Comparison of ENCODE assay signal across 9 cellular contexts in the genomic region with DNA sequence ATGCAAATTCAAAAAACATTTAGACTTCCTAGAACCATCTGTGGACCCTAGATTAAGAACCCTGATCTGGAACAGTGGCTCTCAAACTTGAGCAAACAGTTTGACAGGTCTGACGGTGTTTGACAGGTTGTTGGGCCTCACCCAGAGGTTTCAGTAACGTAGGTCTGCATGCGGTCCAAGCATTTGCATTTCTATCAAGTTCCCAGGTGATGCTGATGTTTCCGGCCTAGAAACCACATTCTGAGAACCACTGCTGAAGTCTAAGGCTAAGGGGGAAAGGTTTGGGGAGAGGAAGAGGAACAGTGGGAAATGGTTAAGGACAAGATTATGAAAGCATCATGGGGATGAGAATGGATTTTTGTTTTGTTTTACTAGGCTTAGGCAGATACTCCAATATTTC. TPM values are rescaled to one million over a fixed set of nuclear protein-coding genes. Genes with fewer than 3 reads are reported as not detected.
DNase-seq lines count a peak whose midpoint lies in the region; ATAC-seq and TF ChIP-seq lines count a peak whose summit lies in the region.
"Had no signal": no experiment of that assay in that cellular context is flagged by ENCODE, and none has a peak within 500 bp of the region (broad histone marks: within the 10 kb centered on the region; RNA-seq: fewer than 3 reads in every experiment).

No MANE protein-coding gene starts in this region.

- H3K36me3 Mint-ChIP-seq in CD8-positive, alpha-beta T cell, result peaks cover 67% of the 10 kb centered on the region
- peaks cover 32% of the 10 kb centered on the region for H3K36me3 Mint-ChIP-seq in activated T-helper 1 cell treated with anti-CD3 and anti-CD28 coated beads, Interleukin-12 subunit alpha, Interleukin-12 subunit beta, Interleukin-2, Interleukin-4 antibody, amounts not matched to agents 30 ng/mL and 10 ng/mL and 1 ng/mL, durations not matched to agents 14 hours and 24 hours and 36 hours (ENCODE audit: low read depth)

- H3K4me3 ChIP-seq in CD8-positive, alpha-beta T cell (ENCODE audit: low read depth, low read length), result no peak overlapping the region

- intact Hi-C loops in CD8-positive, alpha-beta T cell (cut with DNase I, micrococcal nuclease), result loop anchor here (1.0 to 5.0 kb wide), 3 partner anchors 18 to 242 kb away; no protein-coding TSS in a partner anchor
- intact Hi-C loops in activated T-helper 1 cell treated with anti-CD3 and anti-CD28 coated beads, Interleukin-12 subunit alpha, Interleukin-12 subunit beta, Interleukin-2, Interleukin-4 antibody, amounts not matched to agents 30 ng/mL and 10 ng/mL and 1 ng/mL, durations not matched to agents 14 hours and 24 hours and 36 hours (cut with micrococcal nuclease), result loop anchor here (2.0 kb wide), 2 partner anchors 20 to 48 kb away; a partner anchor contains a TSS
- intact Hi-C loops in cardiac septum (cut with DNase I), result loop anchor here (1.0 to 5.0 kb wide), 3 partner anchors 200 to 377 kb away; no protein-coding TSS in a partner anchor

- H3K9me3 Mint-ChIP-seq in CD8-positive, alpha-beta T cell, result no peaks in the 10 kb centered on the region
- no peaks in the 10 kb centered on the region for H3K9me3 Mint-ChIP-seq in activated T-helper 1 cell treated with anti-CD3 and anti-CD28 coated beads, Interleukin-12 subunit alpha, Interleukin-12 subunit beta, Interleukin-2, Interleukin-4 antibody, amounts not matched to agents 30 ng/mL and 10 ng/mL and 1 ng/mL, durations not matched to agents 14 hours and 24 hours and 36 hours

- no peaks in the 10 kb centered on the region for H3K9me3 ChIP-seq in CD8-positive, alpha-beta T cell (ENCODE audit: low read length)

- peaks cover 58% of the 10 kb centered on the region for H3K4me1 Mint-ChIP-seq in CD8-positive, alpha-beta T cell (ENCODE audit: low read depth)
- H3K4me1 Mint-ChIP-seq in activated T-helper 1 cell treated with anti-CD3 and anti-CD28 coated beads, Interleukin-12 subunit alpha, Interleukin-12 subunit beta, Interleukin-2, Interleukin-4 antibody, amounts not matched to agents 30 ng/mL and 10 ng/mL and 1 ng/mL, durations not matched to agents 14 hours and 24 hours and 36 hours (ENCODE audit: low read depth), result peaks cover 67% of the 10 kb centered on the region

- TF ChIP-seq CTCF in CD8-positive, alpha-beta T cell (IDR thresholded peaks at IDR 0.05), result no peak
- no peak for TF ChIP-seq CTCF in RWPE1 (conservative IDR thresholded peaks at IDR 0.05; ENCODE audit: low read depth)

- no peaks in the 10 kb centered on the region for H3K27me3 ChIP-seq in CD8-positive, alpha-beta T cell (ENCODE audit: insufficient read depth, low read length)

- peak in 2 of 7 experiments; percentile 16 to 56 for DNase-seq in CD8-positive, alpha-beta T cell
- DNase-seq in GM19240 (ENCODE audit: insufficient read length, low spot score) (peak; percentile 72), hypothalamus (lab: John Stamatoyannopoulos, UW) (no peak), cardiac septum (ENCODE audit: low spot score) (no peak), NCI-H69 (lab: John Stamatoyannopoulos, UW) (no peak), RWPE1 (ENCODE audit: low spot score) (no peak)
- DNase-seq in activated T-helper 1 cell treated with anti-CD3 and anti-CD28 coated beads, Interleukin-12 subunit alpha, Interleukin-12 subunit beta, Interleukin-2, Interleukin-4 antibody, amounts not matched to agents 30 ng/mL and 10 ng/mL and 1 ng/mL, durations not matched to agents 14 hours and 24 hours and 36 hours (ENCODE audit: low spot score), result no peak
- DNase-seq: activated CD8-positive, alpha-beta memory T cell treated with anti-CD3 and anti-CD28 coated beads, Interleukin-2, amount 50 U/mL, for 48 hours had no signal

- peak; percentile 32 for ATAC-seq in CD8-positive, alpha-beta T cell
- ATAC-seq in HG03045 (IDR thresholded peaks at IDR 0.05; ENCODE audit: unreplicated experiment), result peak; percentile 76

- H3K4me3 Mint-ChIP-seq in CD8-positive, alpha-beta T cell, result no peak overlapping the region
- peak overlapping the region; percentile 5 for H3K4me3 Mint-ChIP-seq in activated T-helper 1 cell treated with anti-CD3 and anti-CD28 coated beads, Interleukin-12 subunit alpha, Interleukin-12 subunit beta, Interleukin-2, Interleukin-4 antibody, amounts not matched to agents 30 ng/mL and 10 ng/mL and 1 ng/mL, durations not matched to agents 14 hours and 24 hours and 36 hours

- CTCF ChIA-PET in CD8-positive, alpha-beta T cell (lab: Charles Lee), result interaction anchor here (0.7 to 3.0 kb wide), 19 partner anchors 10 to 403 kb away, joined by 3 to 30 read pairs (median 5); no protein-coding TSS in a partner anchor
- CTCF ChIA-PET in RWPE1 (lab: Yijun Ruan, JAX), result interaction anchor here (0.9 to 2.1 kb wide), 4 partner anchors 32 to 242 kb away, joined by 3 to 62 read pairs (median 4); no protein-coding TSS in a partner anchor

- peak overlapping the region; percentile 86 for H3K27ac Mint-ChIP-seq in CD8-positive, alpha-beta T cell
- H3K27ac Mint-ChIP-seq in activated T-helper 1 cell treated with anti-CD3 and anti-CD28 coated beads, Interleukin-12 subunit alpha, Interleukin-12 subunit beta, Interleukin-2, Interleukin-4 antibody, amounts not matched to agents 30 ng/mL and 10 ng/mL and 1 ng/mL, durations not matched to agents 14 hours and 24 hours and 36 hours, result peak overlapping the region; percentile 76

- H3K4me1 ChIP-seq in CD8-positive, alpha-beta T cell (ENCODE audit: insufficient read depth, low read length), result peaks cover 35% of the 10 kb centered on the region

- H3K27ac ChIP-seq in CD8-positive, alpha-beta T cell (ENCODE audit: low read depth, low read length), result no peak overlapping the region
- no peak overlapping the region for H3K27ac ChIP-seq in RWPE1

- H3K36me3 ChIP-seq in CD8-positive, alpha-beta T cell (ENCODE audit: insufficient read depth, low read length), result peaks cover 5% of the 10 kb centered on the region

- no peaks in the 10 kb centered on the region for H3K27me3 Mint-ChIP-seq in CD8-positive, alpha-beta T cell (ENCODE audit: low read depth)
- H3K27me3 Mint-ChIP-seq in activated T-helper 1 cell treated with anti-CD3 and anti-CD28 coated beads, Interleukin-12 subunit alpha, Interleukin-12 subunit beta, Interleukin-2, Interleukin-4 antibody, amounts not matched to agents 30 ng/mL and 10 ng/mL and 1 ng/mL, durations not matched to agents 14 hours and 24 hours and 36 hours (ENCODE audit: insufficient read depth), result no peaks in the 10 kb centered on the region

- POLR2A ChIA-PET in CD8-positive, alpha-beta T cell (lab: Charles Lee), result interaction anchor here (0.7 to 2.1 kb wide), 3 partner anchors 44 to 247 kb away, joined by 3 to 11 read pairs (median 3); a partner anchor contains a TSS
- POLR2A ChIA-PET in RWPE1 (lab: Yijun Ruan, JAX; ENCODE audit: low non-redundant PET), result interaction anchor here (0.6 kb wide), 1 partner anchor 15 kb away, joined by 3 read pairs; no protein-coding TSS in a partner anchor

RNA-seq across cellular contexts. Expression of a gene that starts 48.6 kb away (rescaled TPM):
- 100 to 1,000 TPM; 209 to 218 TPM for total RNA-seq in CD8-positive, alpha-beta T cell
- 75.5 and 80.3 TPM in 2 replicates for total RNA-seq in activated T-helper 1 cell treated with anti-CD3 and anti-CD28 coated beads, Interleukin-12 subunit alpha, Interleukin-12 subunit beta, Interleukin-2, Interleukin-4 antibody, amounts not matched to agents 30 ng/mL and 10 ng/mL and 1 ng/mL, durations not matched to agents 14 hours and 24 hours and 36 hours
- 59.2 TPM for total RNA-seq in cardiac septum
